19 cellular contexts compared by ENCODE assay signal in genomic region chr16:24511174-24511573, GRCh38. TPM values are rescaled to one million over a fixed set of nuclear protein-coding genes. Genes with fewer than 3 reads are reported as not detected.
DNase-seq lines count a peak whose midpoint lies in the region; ATAC-seq and TF ChIP-seq lines count a peak whose summit lies in the region.
"Had no signal": no experiment of that assay in that cellular context is flagged by ENCODE, and none has a peak within 500 bp of the region (broad histone marks: within the 10 kb centered on the region; RNA-seq: fewer than 3 reads in every experiment).

No MANE protein-coding gene starts in this region.

- H3F3A ChIP-seq in GM23338 (replicated peaks; ENCODE audit: low read depth) (no peaks in the 10 kb centered on the region), neural progenitor cell (ENCODE audit: low read depth) (no peaks in the 10 kb centered on the region)

- no peak overlapping the region for H3K4me3 Mint-ChIP-seq in GM23338
- no peak overlapping the region for H3K4me3 Mint-ChIP-seq in neural progenitor cell
- H3K4me3 Mint-ChIP-seq in activated T-helper 17 cell treated with anti-CD3 and anti-CD28 coated beads, Interleukin-2, amount 50 U/mL, for 72 hours: no peak overlapping the region
- H3K4me3 Mint-ChIP-seq: B cell had no signal

- TF ChIP-seq POLR2A in breast epithelium (IDR thresholded peaks at IDR 0.05): no peak

- H3K79me2 ChIP-seq in GM23338 (replicated peaks; ENCODE audit: insufficient read depth): no peaks in the 10 kb centered on the region
- no peaks in the 10 kb centered on the region for H3K79me2 ChIP-seq in neural progenitor cell (ENCODE audit: low read depth)

- H3K9ac ChIP-seq in neural progenitor cell: no peak overlapping the region

- intact Hi-C loops in breast epithelium (cut with DNase I; ENCODE audit: low total_unique reads): no loop called here

- H4K20me1 ChIP-seq in GM23338 (replicated peaks; ENCODE audit: insufficient read depth) (no peaks in the 10 kb centered on the region), neural progenitor cell (ENCODE audit: low read depth) (no peaks in the 10 kb centered on the region)

- H3K4me3 ChIP-seq in GM23338 (no peak overlapping the region), neural progenitor cell (no peak overlapping the region), breast epithelium (no peak overlapping the region)
- H3K4me3 ChIP-seq: PC-9 had no signal

- H3K4me1 ChIP-seq in GM23338 (ENCODE audit: insufficient read depth): no peaks in the 10 kb centered on the region
- H3K4me1 ChIP-seq in neural progenitor cell: no peaks in the 10 kb centered on the region
- no peaks in the 10 kb centered on the region for H3K4me1 ChIP-seq in breast epithelium

- H3K27ac ChIP-seq in GM23338 (ENCODE audit: low read depth): no peak overlapping the region
- H3K27ac ChIP-seq in neural progenitor cell: no peak overlapping the region
- H3K27ac ChIP-seq in breast epithelium: no peak overlapping the region
- H3K27ac ChIP-seq: PC-9 had no signal

- H3K27me3 ChIP-seq in GM23338 (ENCODE audit: insufficient read depth) (no peaks in the 10 kb centered on the region), neural progenitor cell (peaks cover 6% of the 10 kb centered on the region), breast epithelium (no peaks in the 10 kb centered on the region)

- H3K36me3 Mint-ChIP-seq in GM23338 (ENCODE audit: low read depth) (no peaks in the 10 kb centered on the region; the same call in 2 of the 3 replicates), neural progenitor cell (no peaks in the 10 kb centered on the region)
- no peaks in the 10 kb centered on the region for H3K36me3 Mint-ChIP-seq in activated T-helper 17 cell treated with anti-CD3 and anti-CD28 coated beads, Interleukin-2, amount 50 U/mL, for 72 hours (ENCODE audit: low read depth)

- no peak overlapping the region for H3K27ac Mint-ChIP-seq in GM23338
- no peak overlapping the region for H3K27ac Mint-ChIP-seq in neural progenitor cell
- no peak overlapping the region for H3K27ac Mint-ChIP-seq in activated T-helper 17 cell treated with anti-CD3 and anti-CD28 coated beads, Interleukin-2, amount 50 U/mL, for 72 hours
- H3K27ac Mint-ChIP-seq: B cell had no signal

- DNase-seq in GM23338 (ENCODE audit: low spot score): no peak
- DNase-seq in RPMI8226: peak; percentile 21
- no peak for DNase-seq in neural progenitor cell (ENCODE audit: low spot score)
- DNase-seq in breast epithelium (ENCODE audit: low spot score in 2 of 2): no peak
- no peak for DNase-seq in NCI-H2196 (lab: John Stamatoyannopoulos, UW; ENCODE audit: unreplicated experiment)
- DNase-seq: DMS153, GDM1, MM.1S, NCI-H1105 treated with DMSO at 0.1 percent for 48 hours, NCI-H1694 treated with DMSO at 0.1 percent for 48 hours, NCI-H2107, NCI-H2227 treated with DMSO at 0.1 percent for 48 hours, NCI-H510A treated with DMSO at 0.1 percent for 48 hours, NCI-H774, PC-9, SW 1271 had no signal

- H3K36me3 ChIP-seq in GM23338 (ENCODE audit: insufficient read depth) (no peaks in the 10 kb centered on the region), neural progenitor cell (no peaks in the 10 kb centered on the region), breast epithelium (no peaks in the 10 kb centered on the region)

- H3K4me1 Mint-ChIP-seq in GM23338: peaks cover 2% of the 10 kb centered on the region; the same call in 2 of the 3 replicates
- peaks cover 3% of the 10 kb centered on the region for H3K4me1 Mint-ChIP-seq in neural progenitor cell
- no peaks in the 10 kb centered on the region for H3K4me1 Mint-ChIP-seq in activated T-helper 17 cell treated with anti-CD3 and anti-CD28 coated beads, Interleukin-2, amount 50 U/mL, for 72 hours
- H3K4me1 Mint-ChIP-seq: B cell had no signal

- H3K27me3 Mint-ChIP-seq in GM23338 (ENCODE audit: insufficient read depth, low read depth, poor library complexity): peaks cover 9% of the 10 kb centered on the region
- peaks cover 5% of the 10 kb centered on the region for H3K27me3 Mint-ChIP-seq in neural progenitor cell (ENCODE audit: insufficient read depth, low read depth)
- peaks cover 8% of the 10 kb centered on the region for H3K27me3 Mint-ChIP-seq in activated T-helper 17 cell treated with anti-CD3 and anti-CD28 coated beads, Interleukin-2, amount 50 U/mL, for 72 hours

- H3K9me2 ChIP-seq in GM23338 (ENCODE audit: insufficient read depth): no peaks in the 10 kb centered on the region

- H3K9me3 Mint-ChIP-seq in GM23338: no peaks in the 10 kb centered on the region
- no peaks in the 10 kb centered on the region for H3K9me3 Mint-ChIP-seq in neural progenitor cell
- no peaks in the 10 kb centered on the region for H3K9me3 Mint-ChIP-seq in activated T-helper 17 cell treated with anti-CD3 and anti-CD28 coated beads, Interleukin-2, amount 50 U/mL, for 72 hours

- H3K4me2 ChIP-seq in GM23338 (no peak overlapping the region), neural progenitor cell (no peak overlapping the region)
- H3K4me2 ChIP-seq: PC-9 had no signal

- no peak for ATAC-seq in GM23338
- no peak for ATAC-seq in activated T-helper 17 cell treated with anti-CD3 and anti-CD28 coated beads, Interleukin-2, amount 50 U/mL, for 72 hours (replicated peaks)

- TF ChIP-seq CTCF in GM23338 (conservative IDR thresholded peaks at IDR 0.05; ENCODE audit: low read depth in 2 of 2): no peak
- TF ChIP-seq CTCF in neural progenitor cell (IDR thresholded peaks at IDR 0.05): no peak
- no peak for TF ChIP-seq CTCF in breast epithelium (IDR thresholded peaks at IDR 0.05)

- TF ChIP-seq EP300 in Ishikawa (IDR thresholded peaks at IDR 0.05; ENCODE audit: borderline replicate concordance): no peak

- H3K9me3 ChIP-seq in neural progenitor cell (ENCODE audit: low read depth) (no peaks in the 10 kb centered on the region), breast epithelium (no peaks in the 10 kb centered on the region)

- TF ChIP-seq RAD21 in Ishikawa (IDR thresholded peaks at IDR 0.05; ENCODE audit: low read depth): no peak

- 0 out of 2 replicates have a peak overlapping the region, but pooled peaks have one; percentile 47 for H2AFZ ChIP-seq in GM23338
- H2AFZ ChIP-seq in neural progenitor cell (replicated peaks): peak overlapping the region; percentile 8
- H2AFZ ChIP-seq: PC-9 had no signal

TF ChIP-seq in GM23338, 12 proteins besides CTCF, POLR2A, EP300 and RAD21 (continues in another document):
- no peak for TF ChIP-seq JUNB (IDR thresholded peaks at IDR 0.05; ENCODE audit: unreplicated experiment)
- no peak for TF ChIP-seq ZNF331 (CRISPR knock-in tag; IDR thresholded peaks at IDR 0.05; ENCODE audit: low read depth)
- no peak for TF ChIP-seq STAT1 (IDR thresholded peaks at IDR 0.05; ENCODE audit: unreplicated experiment)

TF ChIP-seq in Ishikawa, 13 proteins besides CTCF, POLR2A, EP300 and RAD21:
- TF ChIP-seq TAF1 (IDR thresholded peaks at IDR 0.05; ENCODE audit: low read depth) (no peak), USF1 (IDR thresholded peaks at IDR 0.05) (peak; percentile 81), REST (IDR thresholded peaks at IDR 0.05; ENCODE audit: low read depth) (no peak), MAX (IDR thresholded peaks at IDR 0.05) (no peak), CREB1 (IDR thresholded peaks at IDR 0.05; ENCODE audit: low read depth) (no peak), CEBPB (IDR thresholded peaks at IDR 0.05) (no peak), EGR1 (IDR thresholded peaks at IDR 0.05) (no peak)
TF ChIP-seq in Ishikawa: peak in this region for 1.

RNA-seq across cellular contexts. Expression of gene RBBP6, which starts 28.2 kb away (rescaled TPM):
- 72.7 and 88.9 TPM in 2 replicates for total RNA-seq in GM23338 (2014; rRNA removed; shearing (Covaris generic))
- polyA plus RNA-seq in GM23338 (2016; fragmentation: Nextera tagmentation; extraction: Ambion mirVana): 40.2 and 40.7 TPM in 2 replicates
- total RNA-seq in neural progenitor cell (ENCODE audit: low replicate concordance): 73.3 and 81.0 TPM in 2 replicates
- 10 to 100 TPM; 51.6 to 88.8 TPM for total RNA-seq in activated T-helper 17 cell treated with anti-CD3 and anti-CD28 coated beads, Interleukin-2, amount 50 U/mL, for 72 hours
- 10 to 100 TPM; 54.7 to 90.7 (median 67.8) TPM for total RNA-seq in breast epithelium
